Comparison of ENCODE assay signal across 28 cellular contexts in genomic region chr4:158300012-158300411, GRCh38.
"Had no signal": no experiment of that assay in that cellular context is flagged by ENCODE, and none has a peak within 500 bp of the region (broad histone marks: within the 10 kb centered on the region; RNA-seq: fewer than 3 reads in every experiment).

No MANE protein-coding gene starts in this region.

- H3K9me3 Mint-ChIP-seq: activated CD4-positive, alpha-beta memory T cell treated with anti-CD3 and anti-CD28 coated beads, Interleukin-2, amount 10 ng/mL, durations not matched to agents 7 days and 5 days; activated CD4-positive, alpha-beta T cell treated with anti-CD3 and anti-CD28 coated beads, Interleukin-2, amount 10 ng/mL, durations not matched to agents 7 days and 5 days; activated T-cell treated with anti-CD3 and anti-CD28 coated beads, Interleukin-2, amount 50 U/mL, for 24 hours; stimulated activated effector memory CD8-positive, alpha-beta T cell treated with anti-CD3 and anti-CD28 coated beads, Interleukin-12 subunit alpha, Interleukin-12 subunit beta, amount 100 ng/mL, for 72 hours had no signal

- H3K9me3 ChIP-seq: thoracic aorta had no signal

- H3K36me3 Mint-ChIP-seq: natural killer cell treated with Interleukin-12 subunit alpha and Interleukin-12 subunit beta and Interleukin-15 and Interleukin-18, amount 100 ng/mL, for 72 hours; stimulated activated effector memory CD8-positive, alpha-beta T cell treated with anti-CD3 and anti-CD28 coated beads, Interleukin-12 subunit alpha, Interleukin-12 subunit beta, amount 100 ng/mL, for 72 hours had no signal

- H3K27ac Mint-ChIP-seq: activated CD4-positive, alpha-beta memory T cell treated with anti-CD3 and anti-CD28 coated beads, Interleukin-2, amount 10 ng/mL, durations not matched to agents 7 days and 5 days; activated CD4-positive, alpha-beta T cell treated with anti-CD3 and anti-CD28 coated beads, Interleukin-2, amount 10 ng/mL, durations not matched to agents 7 days and 5 days; activated T-cell treated with anti-CD3 and anti-CD28 coated beads, Interleukin-2, amount 50 U/mL, for 24 hours; natural killer cell treated with Interleukin-12 subunit alpha and Interleukin-12 subunit beta and Interleukin-15 and Interleukin-18, amount 100 ng/mL, for 72 hours; stimulated activated effector memory CD8-positive, alpha-beta T cell treated with anti-CD3 and anti-CD28 coated beads, Interleukin-12 subunit alpha, Interleukin-12 subunit beta, amount 100 ng/mL, for 72 hours; stimulated activated naive CD8-positive, alpha-beta T cell treated with anti-CD3 and anti-CD28 coated beads, Interleukin-15, Interleukin-2, amounts not matched to agents 100 ng/mL and 50 ng/mL, for 24 hours; WTC11 had no signal

- H3K27me3 ChIP-seq: breast epithelium, heart left ventricle had no signal

- H3K27ac ChIP-seq: breast epithelium, heart left ventricle, left ventricle myocardium inferior, thoracic aorta had no signal

- ATAC-seq: heart left ventricle; natural killer cell treated with Interleukin-12 subunit alpha and Interleukin-12 subunit beta and Interleukin-15 and Interleukin-18, amount 100 ng/mL, for 72 hours; right cardiac atrium; stimulated activated effector memory CD8-positive, alpha-beta T cell treated with anti-CD3 and anti-CD28 coated beads, Interleukin-12 subunit alpha, Interleukin-12 subunit beta, amount 100 ng/mL, for 72 hours; WTC11 had no signal

- FAIRE-seq: urothelium cell line had no signal

- H3K36me3 ChIP-seq: breast epithelium, heart left ventricle, left ventricle myocardium inferior, thoracic aorta had no signal

- H3K4me3 ChIP-seq: breast epithelium, heart left ventricle, left ventricle myocardium inferior, lung, mucosa of descending colon, thoracic aorta had no signal

- H3K4me1 ChIP-seq: breast epithelium, heart left ventricle, left ventricle myocardium inferior had no signal

- H3K4me1 Mint-ChIP-seq: activated CD4-positive, alpha-beta memory T cell treated with anti-CD3 and anti-CD28 coated beads, Interleukin-2, amount 10 ng/mL, durations not matched to agents 7 days and 5 days; activated CD4-positive, alpha-beta T cell treated with anti-CD3 and anti-CD28 coated beads, Interleukin-2, amount 10 ng/mL, durations not matched to agents 7 days and 5 days; stimulated activated effector memory CD8-positive, alpha-beta T cell treated with anti-CD3 and anti-CD28 coated beads, Interleukin-12 subunit alpha, Interleukin-12 subunit beta, amount 100 ng/mL, for 72 hours had no signal

- H3K27me3 Mint-ChIP-seq: activated CD4-positive, alpha-beta memory T cell treated with anti-CD3 and anti-CD28 coated beads, Interleukin-2, amount 10 ng/mL, durations not matched to agents 7 days and 5 days; activated T-cell treated with anti-CD3 and anti-CD28 coated beads, Interleukin-2, amount 50 U/mL, for 24 hours; natural killer cell treated with Interleukin-12 subunit alpha and Interleukin-12 subunit beta and Interleukin-15 and Interleukin-18, amount 100 ng/mL, for 72 hours; stimulated activated naive CD8-positive, alpha-beta T cell treated with anti-CD3 and anti-CD28 coated beads, Interleukin-15, Interleukin-2, amounts not matched to agents 100 ng/mL and 50 ng/mL, for 24 hours had no signal

- H3K4me3 Mint-ChIP-seq: activated CD4-positive, alpha-beta memory T cell treated with anti-CD3 and anti-CD28 coated beads, Interleukin-2, amount 10 ng/mL, durations not matched to agents 7 days and 5 days; activated CD4-positive, alpha-beta T cell treated with anti-CD3 and anti-CD28 coated beads, Interleukin-2, amount 10 ng/mL, durations not matched to agents 7 days and 5 days; activated T-cell treated with anti-CD3 and anti-CD28 coated beads, Interleukin-2, amount 50 U/mL, for 24 hours; natural killer cell treated with Interleukin-12 subunit alpha and Interleukin-12 subunit beta and Interleukin-15 and Interleukin-18, amount 100 ng/mL, for 72 hours; stimulated activated effector memory CD8-positive, alpha-beta T cell treated with anti-CD3 and anti-CD28 coated beads, Interleukin-12 subunit alpha, Interleukin-12 subunit beta, amount 100 ng/mL, for 72 hours; stimulated activated naive CD8-positive, alpha-beta T cell treated with anti-CD3 and anti-CD28 coated beads, Interleukin-15, Interleukin-2, amounts not matched to agents 100 ng/mL and 50 ng/mL, for 24 hours; WTC11 had no signal

- DNase-seq: activated CD4-positive, alpha-beta memory T cell treated with anti-CD3 and anti-CD28 coated beads, Interleukin-2, amount 10 ng/mL, durations not matched to agents 7 days and 5 days; activated CD4-positive, alpha-beta T cell treated with anti-CD3 and anti-CD28 coated beads for 1 hour; activated CD4-positive, alpha-beta T cell treated with anti-CD3 and anti-CD28 coated beads, Interleukin-2, amount 10 ng/mL, durations not matched to agents 7 days and 5 days; activated CD8-positive, alpha-beta memory T cell treated with anti-CD3 and anti-CD28 coated beads, Interleukin-2, amount 50 U/mL, for 48 hours; activated gamma-delta T cell treated with Interleukin-2 at 50 U/mL for 16 hours; activated naive CD4-positive, alpha-beta T cell treated with anti-CD3 and anti-CD28 coated beads, Interleukin-2, amount 50 U/mL, for 16 hours; activated T-cell treated with anti-CD3 and anti-CD28 coated beads, Interleukin-2, amount 50 U/mL, for 24 hours; amygdala; central memory CD4-positive, alpha-beta T cell; dermis blood vessel endothelial cell; effector CD4-positive, alpha-beta T cell; heart left ventricle; left ventricle myocardium inferior; mesendoderm; mucosa of descending colon; posterior cingulate gyrus; right cardiac atrium; stimulated activated CD4-positive, alpha-beta T cell treated with anti-CD3 and anti-CD28 coated beads, Interleukin-4, amount 100 ng/mL, for 24 hours; T-helper 2 cell; trophoblast cell had no signal
